7 cellular contexts compared by ENCODE assay signal in genomic region chr10:109956454-109957091, GRCh38. TPM values are rescaled to one million over a fixed set of nuclear protein-coding genes. Genes with fewer than 3 reads are reported as not detected.
A peak's percentile ranks its signal among the peaks of the same experiment; 100 is the strongest.
DNase-seq lines count a peak whose midpoint lies in the region; ATAC-seq and TF ChIP-seq lines count a peak whose summit lies in the region.

No MANE protein-coding gene starts in this region.

- H3K18ac ChIP-seq in mesendoderm (ENCODE audit: low read length): no peak overlapping the region

- TF ChIP-seq POLR2A in body of pancreas (IDR thresholded peaks at IDR 0.05): no peak

- H4K5ac ChIP-seq in mesendoderm (ENCODE audit: low read length): no peak overlapping the region

- H4K8ac ChIP-seq in mesendoderm (ENCODE audit: low read depth, low read length): no peak overlapping the region

- H3K4ac ChIP-seq in mesendoderm (ENCODE audit: low read depth, low read length): no peak overlapping the region

- peak; percentile 58 for DNase-seq in DMS79 (lab: John Stamatoyannopoulos, UW)
- peak; percentile 4 for DNase-seq in NCI-H226
- peak; percentile 22 to 53 (median 36) for DNase-seq in body of pancreas
- peak; percentile 90 for DNase-seq in mesendoderm
- DNase-seq in NCI-H2107 treated with DMSO at 0.1 percent for 48 hours (lab: John Stamatoyannopoulos, UW; ENCODE audit: unreplicated experiment): no peak

- intact Hi-C loops in body of pancreas (cut with DNase I): no loop called here

- TF ChIP-seq CTCF in body of pancreas (IDR thresholded peaks at IDR 0.05): peak; percentile 16 to 59 (median 44)

- H3K27ac ChIP-seq in body of pancreas: peak overlapping the region in 3 of 4 donors; percentile 51 to 74 (median 61)
- H3K27ac ChIP-seq in mesendoderm (ENCODE audit: low read depth, low read length): no peak overlapping the region

- ATAC-seq in GM18907 (IDR thresholded peaks at IDR 0.05; ENCODE audit: unreplicated experiment) (peak; percentile 89), HG02973 (IDR thresholded peaks at IDR 0.05; ENCODE audit: unreplicated experiment) (peak; percentile 86), body of pancreas (peak; percentile 70)

- H3K23ac ChIP-seq in mesendoderm (ENCODE audit: low read length): no peak overlapping the region

- no peak overlapping the region for H3K56ac ChIP-seq in mesendoderm (ENCODE audit: low read length)

- H2BK5ac ChIP-seq in mesendoderm (ENCODE audit: low read length): no peak overlapping the region

- H3K79me1 ChIP-seq in mesendoderm (ENCODE audit: low read length): no peaks in the 10 kb centered on the region

- H2BK15ac ChIP-seq in mesendoderm (replicated peaks; ENCODE audit: low read depth): no peak overlapping the region

- H3K79me2 ChIP-seq in mesendoderm (ENCODE audit: control insufficient read depth, insufficient read depth, low read length): no peaks in the 10 kb centered on the region

- H3K36me3 ChIP-seq in body of pancreas (replicated peaks in 1 of 2; ENCODE audit: insufficient read depth in 1 of 2, low read depth in 2 of 2): no peaks in the 10 kb centered on the region
- no peaks in the 10 kb centered on the region for H3K36me3 ChIP-seq in mesendoderm (ENCODE audit: control insufficient read depth, insufficient read depth, low read length)

- no peak overlapping the region for H3K9ac ChIP-seq in mesendoderm (ENCODE audit: low read length)

- H2BK120ac ChIP-seq in mesendoderm (ENCODE audit: low read depth, low read length): no peak overlapping the region

- no peak overlapping the region for H3K4me2 ChIP-seq in mesendoderm (ENCODE audit: low read length)

- H3K4me3 ChIP-seq in body of pancreas: no peak overlapping the region
- H3K4me3 ChIP-seq in mesendoderm (ENCODE audit: low read length): no peak overlapping the region

- H3K4me1 ChIP-seq in body of pancreas (peaks cover 42% of the 10 kb centered on the region), mesendoderm (ENCODE audit: control insufficient read depth, low read depth, low read length) (no peaks in the 10 kb centered on the region)

- H2AK5ac ChIP-seq in mesendoderm (ENCODE audit: low read length): no peak overlapping the region

- no peaks in the 10 kb centered on the region for H3K27me3 ChIP-seq in body of pancreas
- no peaks in the 10 kb centered on the region for H3K27me3 ChIP-seq in mesendoderm (ENCODE audit: insufficient read depth, low read length, poor library complexity)

- no peaks in the 10 kb centered on the region for H3K9me3 ChIP-seq in body of pancreas

- WGBS in body of pancreas, 2 donors: 91 to 95% methylated on average over 2 of the region's 2 CpGs
- WGBS in mesendoderm (ENCODE audit: extremely low coverage, insufficient coverage, low lambda C conversion rate): no CpG with 5 or more reads among the region's 2 CpGs

RNA-seq across cellular contexts. Expression of gene XPNPEP1, which starts 33.3 kb away (rescaled TPM):
- 100 to 1,000 TPM in 1 of 2 donors, 10 to 100 TPM in 1; 77.6 to 104 TPM for total RNA-seq in body of pancreas
- 25.4 TPM for polyA plus RNA-seq in mesendoderm (2013, experiment 1 of 2)
- 26.0 TPM for polyA plus RNA-seq in mesendoderm (2013, experiment 2 of 2)

RNA-seq across cellular contexts. Expression of gene ADD3, which starts 51.2 kb away (rescaled TPM):
- total RNA-seq in body of pancreas: 10 to 100 TPM; 37.9 to 40.5 TPM
- polyA plus RNA-seq in mesendoderm (2013, experiment 1 of 2): 46.8 TPM
- 50.0 TPM for polyA plus RNA-seq in mesendoderm (2013, experiment 2 of 2)
